Comparison of ENCODE assay signal across 20 cellular contexts in the genomic region with DNA sequence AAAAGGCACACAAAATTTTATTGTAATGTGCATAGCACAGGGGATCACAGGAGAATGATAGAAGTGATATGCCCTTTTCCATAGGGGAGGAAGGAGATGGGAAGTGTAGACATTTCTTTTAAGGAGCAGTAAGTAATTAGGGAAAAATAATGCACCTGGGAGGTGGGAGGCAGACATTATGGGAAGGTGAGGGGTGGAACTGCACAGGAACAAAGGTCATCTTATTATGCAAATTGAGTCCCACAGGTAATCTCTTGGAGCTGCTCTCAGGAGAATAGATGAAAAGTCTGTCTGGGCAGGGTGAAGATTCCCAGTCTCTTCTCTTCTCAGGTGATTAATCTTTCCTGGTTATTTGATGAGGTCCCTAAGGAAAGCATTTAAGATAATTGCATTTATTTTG.
DNase-seq lines count a peak whose midpoint lies in the region; ATAC-seq and TF ChIP-seq lines count a peak whose summit lies in the region.
"Had no signal": no experiment of that assay in that cellular context is flagged by ENCODE, and none has a peak within 500 bp of the region (broad histone marks: within the 10 kb centered on the region; RNA-seq: fewer than 3 reads in every experiment).

No MANE protein-coding gene starts in this region.

- H3K4me3 Mint-ChIP-seq in activated T-cell treated with anti-CD3 and anti-CD28 coated beads, Interleukin-2, amount 50 U/mL, for 72 hours = no peak overlapping the region
- H3K4me3 Mint-ChIP-seq: B cell; CD4-positive, alpha-beta T cell; CD8-positive, alpha-beta T cell had no signal

- no peak overlapping the region for H3K27ac Mint-ChIP-seq in activated T-cell treated with anti-CD3 and anti-CD28 coated beads, Interleukin-2, amount 50 U/mL, for 72 hours
- H3K27ac Mint-ChIP-seq: B cell; CD4-positive, alpha-beta T cell; CD8-positive, alpha-beta T cell had no signal

- TF ChIP-seq CTCF in HEK293 (tag by site-specific recombination; IDR thresholded peaks at IDR 0.05) (no peak), mucosa of descending colon (IDR thresholded peaks at IDR 0.05) (no peak)

- no peaks in the 10 kb centered on the region for H3K36me3 Mint-ChIP-seq in activated T-cell treated with anti-CD3 and anti-CD28 coated beads, Interleukin-2, amount 50 U/mL, for 72 hours (ENCODE audit: insufficient read depth in 2 of 2)
- H3K36me3 Mint-ChIP-seq: CD8-positive, alpha-beta T cell had no signal

- POLR2A ChIA-PET in HEK293 (lab: Yijun Ruan, JAX) = no interaction called here

- no peaks in the 10 kb centered on the region for H3K4me1 ChIP-seq in HEK293 (ENCODE audit: control insufficient read depth, insufficient read depth, low read length)
- H3K4me1 ChIP-seq in mucosa of descending colon (ENCODE audit: low read depth) = no peaks in the 10 kb centered on the region
- H3K4me1 ChIP-seq: A549 had no signal

- peaks cover 12% of the 10 kb centered on the region for H3K27me3 Mint-ChIP-seq in activated T-cell treated with anti-CD3 and anti-CD28 coated beads, Interleukin-2, amount 50 U/mL, for 72 hours (ENCODE audit: low read depth)

- H3K36me3 ChIP-seq in HEK293 (ENCODE audit: control insufficient read depth in 2 of 2, insufficient read depth in 1 of 2, low read length in 2 of 2) (no peaks in the 10 kb centered on the region), mucosa of descending colon (ENCODE audit: low read depth) (no peaks in the 10 kb centered on the region)
- H3K36me3 ChIP-seq: BLaER1 treated with 17β-estradiol and CSF1 and Interleukin-3, amounts not matched to agents 10 nM and 100 nM had no signal

- DNase-seq in NCI-H526 (lab: John Stamatoyannopoulos, UW) (peak; percentile 1 to 12), NCI-H526 treated with DMSO at 0.1 percent for 48 hours (lab: John Stamatoyannopoulos, UW) (no peak), NCI-H69 (lab: John Stamatoyannopoulos, UW) (peak; percentile 52), mucosa of descending colon (no peak)
- no peak for DNase-seq in activated CD4-positive, CD25-positive, alpha-beta regulatory T cell (lab: John Stamatoyannopoulos, UW)
- DNase-seq in activated CD4-positive, alpha-beta T cell treated with anti-CD3 and anti-CD28 coated beads, Interleukin-2, amount 50 U/mL, for 48 hours = no peak
- DNase-seq in activated T-cell treated with anti-CD3 and anti-CD28 coated beads, Interleukin-2, amount 50 U/mL, for 72 hours = no peak
- DNase-seq: AML-193; Caco-2; Calu3; CD4-positive, alpha-beta T cell; CD8-positive, alpha-beta T cell; DMS79 treated with DMSO at 0.1 percent for 48 hours; GF-D8 had no signal

- H3K4me1 Mint-ChIP-seq in activated T-cell treated with anti-CD3 and anti-CD28 coated beads, Interleukin-2, amount 50 U/mL, for 72 hours (ENCODE audit: low read depth) = no peaks in the 10 kb centered on the region
- H3K4me1 Mint-ChIP-seq: B cell had no signal

- no peak overlapping the region for H3K4me3 ChIP-seq in HEK293 (ENCODE audit: low read depth, low read length)
- H3K4me3 ChIP-seq in mucosa of descending colon = no peak overlapping the region
- H3K4me3 ChIP-seq: A549; BLaER1 treated with 17β-estradiol and CSF1 and Interleukin-3, amounts not matched to agents 10 nM and 100 nM had no signal

- no peaks in the 10 kb centered on the region for H3K9me3 Mint-ChIP-seq in activated T-cell treated with anti-CD3 and anti-CD28 coated beads, Interleukin-2, amount 50 U/mL, for 72 hours
- H3K9me3 Mint-ChIP-seq: CD4-positive, alpha-beta T cell; CD8-positive, alpha-beta T cell had no signal

- H3K9me3 ChIP-seq in HEK293 (ENCODE audit: control insufficient read depth, insufficient read depth, low read depth, low read length) = no peaks in the 10 kb centered on the region
- H3K9me3 ChIP-seq in mucosa of descending colon = no peaks in the 10 kb centered on the region
- H3K9me3 ChIP-seq: A549; BLaER1 treated with 17β-estradiol and CSF1 and Interleukin-3, amounts not matched to agents 10 nM and 100 nM; Caco-2 had no signal

- CTCF ChIA-PET in HEK293 (lab: Yijun Ruan, JAX) = interaction anchor here (1.0 to 1.5 kb wide), 3 partner anchors 17 to 274 kb away, joined by 3 to 6 read pairs (median 3); no protein-coding TSS in a partner anchor

- intact Hi-C loops in mucosa of descending colon (cut with DNase I, micrococcal nuclease) = no loop called here

- H3K27ac ChIP-seq in HEK293 (ENCODE audit: extremely low read depth, low read depth, low read length) = no peak overlapping the region
- H3K27ac ChIP-seq: 22Rv1; A549; BLaER1 treated with 17β-estradiol and CSF1 and Interleukin-3, amounts not matched to agents 10 nM and 100 nM; C4-2B had no signal

- peak; percentile 66 for ATAC-seq in mucosa of descending colon
- ATAC-seq in activated T-cell treated with anti-CD3 and anti-CD28 coated beads, Interleukin-2, amount 50 U/mL, for 72 hours (replicated peaks in 1 of 2) = no peak
- ATAC-seq: A549; CD8-positive, alpha-beta T cell had no signal

TF ChIP-seq in HEK293, 187 proteins besides CTCF, POLR2A, EP300 and RAD21:
- TF ChIP-seq ZNF530 (tag by site-specific recombination; IDR thresholded peaks at IDR 0.05; ENCODE audit: low read depth) (peak; percentile 96), RBAK (tag by site-specific recombination; IDR thresholded peaks at IDR 0.05) (no peak), ZNF664 (tag by site-specific recombination; IDR thresholded peaks at IDR 0.05) (no peak), ZBTB17 (tag by site-specific recombination; IDR thresholded peaks at IDR 0.05) (no peak)

Comparison
In these comparisons a context has a peak if more than half of its experiments do, and no peak if none do; other contexts are left out.
1. DNase-seq: peak in NCI-H526 (2 of 2) and NCI-H69 (single experiment); none in NCI-H526 treated with DMSO at 0.1 percent for 48 hours (single experiment), mucosa of descending colon (0 of 3), activated CD4-positive, CD25-positive, alpha-beta regulatory T cell (0 of 4), activated CD4-positive, alpha-beta T cell treated with anti-CD3 and anti-CD28 coated beads, Interleukin-2, amount 50 U/mL, for 48 hours (0 of 2) and activated T-cell treated with anti-CD3 and anti-CD28 coated beads, Interleukin-2, amount 50 U/mL, for 72 hours (0 of 2).